Comparison of ENCODE assay signal across 1 cellular context in genomic region chr19:38830039-38830733, GRCh38.
TF ChIP-seq lines count a peak whose summit lies in the region.

No MANE protein-coding gene starts in this region.

TF ChIP-seq in HepG2, 621 proteins besides CTCF, POLR2A, EP300 and RAD21:
- no peak for TF ChIP-seq ZSCAN9 (CRISPR knock-in tag; IDR thresholded peaks at IDR 0.05; ENCODE audit: borderline replicate concordance)
- peak; percentile 72; the same call in 1 of the 2 replicates for TF ChIP-seq HMG20B (CRISPR knock-in tag; conservative IDR thresholded peaks at IDR 0.05)
- no peak for TF ChIP-seq TP53 (CRISPR knock-in tag; conservative IDR thresholded peaks at IDR 0.05)
- peak; percentile 91 for TF ChIP-seq GFI1 (CRISPR knock-in tag; IDR thresholded peaks at IDR 0.05; ENCODE audit: borderline replicate concordance)
- TF ChIP-seq NR2F6 (IDR thresholded peaks at IDR 0.05): 0 out of 2 replicates have a peak, but pooled peaks have one; percentile 11
- no peak for TF ChIP-seq NR2F6 (CRISPR knock-in tag; IDR thresholded peaks at IDR 0.05)
- TF ChIP-seq MAFK (conservative IDR thresholded peaks at IDR 0.05 in 1 of 2, IDR thresholded peaks at IDR 0.05 in 1 of 2; ENCODE audit: low read length in 2 of 2): peak; percentile 81 to 88
- no peak for TF ChIP-seq ZBTB8A (CRISPR knock-in tag; IDR thresholded peaks at IDR 0.05; ENCODE audit: borderline replicate concordance, low read depth)
- TF ChIP-seq MAFF (IDR thresholded peaks at IDR 0.05; ENCODE audit: low read depth, low read length): peak; percentile 84
TF ChIP-seq in HepG2: peak in this region for 5.
